Comparison of ENCODE assay signal across 20 cellular contexts in the genomic region with DNA sequence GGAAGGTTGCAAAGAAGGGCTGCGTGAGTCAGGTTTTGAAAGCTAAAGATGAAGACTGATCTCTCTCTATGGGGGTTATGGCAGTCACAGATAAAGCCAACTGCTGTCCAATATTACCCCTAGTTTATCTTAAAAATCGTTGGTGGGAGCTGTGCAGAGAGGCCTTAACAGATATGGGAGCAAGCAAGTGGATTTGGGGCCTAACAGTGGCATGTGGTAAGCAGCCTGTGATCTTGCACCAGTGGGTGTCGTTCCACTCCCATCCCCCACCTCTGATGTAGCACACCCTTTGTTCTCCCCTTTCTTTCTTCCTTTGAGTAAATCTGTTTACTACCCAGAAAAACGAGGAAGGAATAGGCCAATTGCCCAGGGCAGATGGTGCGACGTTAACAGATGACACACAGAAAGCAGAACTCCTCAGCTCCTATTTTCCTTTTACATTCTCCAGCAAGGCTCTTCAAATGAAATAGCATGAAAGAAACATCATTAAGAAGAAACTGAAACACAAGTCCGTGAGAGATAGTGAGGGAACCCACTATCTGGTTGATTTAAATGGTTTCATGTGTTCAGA.
A peak's percentile ranks its signal among the peaks of the same experiment; 100 is the strongest.
DNase-seq lines count a peak whose midpoint lies in the region; ATAC-seq and TF ChIP-seq lines count a peak whose summit lies in the region.
"Had no signal": no experiment of that assay in that cellular context is flagged by ENCODE, and none has a peak within 500 bp of the region (broad histone marks: within the 10 kb centered on the region; RNA-seq: fewer than 3 reads in every experiment).

No MANE protein-coding gene starts in this region.

- H3K9ac ChIP-seq in MM.1S (ENCODE audit: low read length): no peak overlapping the region
- H3K9ac ChIP-seq in OCI-LY3 (ENCODE audit: low read length): no peak overlapping the region

- H2AFZ ChIP-seq in MM.1S (ENCODE audit: low read length) (no peak overlapping the region), OCI-LY3 (ENCODE audit: low read depth, low read length) (peak overlapping the region; percentile 12; the same call in 1 of the 2 replicates), hepatocyte (no peak overlapping the region)

- H3K27ac ChIP-seq in MM.1S (ENCODE audit: low read length) (no peak overlapping the region), OCI-LY3 (ENCODE audit: low read length) (no peak overlapping the region), hepatocyte (peak overlapping the region; percentile 25), upper lobe of right lung (no peak overlapping the region), coronary artery (no peak overlapping the region)
- H3K27ac ChIP-seq: adrenal gland, cardiac muscle cell, dorsolateral prefrontal cortex, gastroesophageal sphincter, prostate gland, SJSA1, spleen, testis had no signal

- ATAC-seq in upper lobe of right lung: peak; percentile 23
- ATAC-seq: gastroesophageal sphincter; naive thymus-derived CD4-positive, alpha-beta T cell had no signal

- no peak for TF ChIP-seq CTCF in MM.1S (IDR thresholded peaks at IDR 0.05; ENCODE audit: low read length)
- TF ChIP-seq CTCF in OCI-LY3 (IDR thresholded peaks at IDR 0.05; ENCODE audit: low read depth, low read length): no peak
- no peak for TF ChIP-seq CTCF in hepatocyte (IDR thresholded peaks at IDR 0.05; ENCODE audit: poor library complexity)
- TF ChIP-seq CTCF in upper lobe of right lung (IDR thresholded peaks at IDR 0.05): no peak
- TF ChIP-seq CTCF in coronary artery (IDR thresholded peaks at IDR 0.05): no peak

- DNase-seq in MM.1S (peak; percentile 12), hepatocyte (ENCODE audit: low spot score) (no peak), upper lobe of right lung (no peak), glomerular visceral epithelial cell (ENCODE audit: extremely low spot score) (no peak), A172 (ENCODE audit: low spot score) (no peak), coronary artery (ENCODE audit: low spot score) (no peak)
- DNase-seq: activated CD4-positive, alpha-beta T cell treated with anti-CD3 and anti-CD28 coated beads for 4 hours; activated effector memory CD4-positive, alpha-beta T cell treated with anti-CD3 and anti-CD28 coated beads, Interleukin-2, amount 50 U/mL, for 16 hours; adrenal gland; DMS 273 treated with DMSO at 0.1 percent for 48 hours; dorsolateral prefrontal cortex; naive thymus-derived CD4-positive, alpha-beta T cell; NCI-H1694; spleen; testis had no signal

- H3K9me3 ChIP-seq in MM.1S (replicated peaks; ENCODE audit: insufficient read depth, low read length) (no peaks in the 10 kb centered on the region), OCI-LY3 (ENCODE audit: insufficient read depth, low read length) (no peaks in the 10 kb centered on the region), hepatocyte (ENCODE audit: low read depth) (no peaks in the 10 kb centered on the region), upper lobe of right lung (no peaks in the 10 kb centered on the region)
- H3K9me3 ChIP-seq: adrenal gland, gastroesophageal sphincter, prostate gland, testis had no signal

- intact Hi-C loops in upper lobe of right lung (cut with DNase I): no loop called here

- H3K9me2 ChIP-seq in MM.1S (replicated peaks; ENCODE audit: insufficient read depth, low read length) (no peaks in the 10 kb centered on the region), hepatocyte (replicated peaks; ENCODE audit: insufficient read depth) (no peaks in the 10 kb centered on the region)

- H3F3A ChIP-seq in MM.1S (ENCODE audit: insufficient read depth, low read length): no peaks in the 10 kb centered on the region

- H3K4me2 ChIP-seq in MM.1S (ENCODE audit: low read depth, low read length) (no peak overlapping the region), OCI-LY3 (ENCODE audit: low read length) (peak overlapping the region; percentile 20), hepatocyte (no peak overlapping the region)

- no peaks in the 10 kb centered on the region for H3K27me3 ChIP-seq in MM.1S (replicated peaks; ENCODE audit: insufficient read depth, low read length)
- H3K27me3 ChIP-seq in OCI-LY3 (ENCODE audit: low read depth, low read length): no peaks in the 10 kb centered on the region
- H3K27me3 ChIP-seq in hepatocyte: no peaks in the 10 kb centered on the region
- H3K27me3 ChIP-seq in upper lobe of right lung: no peaks in the 10 kb centered on the region
- H3K27me3 ChIP-seq: adrenal gland, cardiac muscle cell, dorsolateral prefrontal cortex, gastroesophageal sphincter, SJSA1, spleen, testis had no signal

- H3K79me2 ChIP-seq in MM.1S (ENCODE audit: low read length): no peaks in the 10 kb centered on the region
- H3K79me2 ChIP-seq in OCI-LY3 (ENCODE audit: low read length): no peaks in the 10 kb centered on the region
- H3K79me2 ChIP-seq in hepatocyte: no peaks in the 10 kb centered on the region

- H3K36me3 ChIP-seq in MM.1S (replicated peaks; ENCODE audit: insufficient read depth, low read length): no peaks in the 10 kb centered on the region
- no peaks in the 10 kb centered on the region for H3K36me3 ChIP-seq in OCI-LY3 (replicated peaks; ENCODE audit: low read depth, low read length)
- H3K36me3 ChIP-seq in hepatocyte (replicated peaks; ENCODE audit: insufficient read depth, low read depth): no peaks in the 10 kb centered on the region
- no peaks in the 10 kb centered on the region for H3K36me3 ChIP-seq in upper lobe of right lung
- H3K36me3 ChIP-seq: adrenal gland, cardiac muscle cell, gastroesophageal sphincter, prostate gland, SJSA1, spleen had no signal

- H3K4me1 ChIP-seq in MM.1S (ENCODE audit: low read length) (no peaks in the 10 kb centered on the region), OCI-LY3 (ENCODE audit: low read length) (peaks cover 6% of the 10 kb centered on the region; the same call in 1 of the 2 replicates), hepatocyte (ENCODE audit: insufficient read depth) (peaks cover 14% of the 10 kb centered on the region), upper lobe of right lung (no peaks in the 10 kb centered on the region)
- H3K4me1 ChIP-seq: adrenal gland, prostate gland, SJSA1 had no signal

- H3K4me3 ChIP-seq in MM.1S (ENCODE audit: low read length) (no peak overlapping the region), OCI-LY3 (ENCODE audit: low read length) (no peak overlapping the region), hepatocyte (no peak overlapping the region), upper lobe of right lung (no peak overlapping the region), coronary artery (no peak overlapping the region)
- H3K4me3 ChIP-seq: adrenal gland, cardiac muscle cell, dorsolateral prefrontal cortex, gastroesophageal sphincter, prostate gland, SJSA1, spleen, testis had no signal

- WGBS in hepatocyte (ENCODE audit: low lambda C conversion rate, missing lambda C conversion rate): 52% methylated on average over 7 of the region's 7 CpGs

- no peaks in the 10 kb centered on the region for H4K20me1 ChIP-seq in MM.1S (ENCODE audit: insufficient read depth, low read length)
- H4K20me1 ChIP-seq in OCI-LY3 (ENCODE audit: insufficient read depth, low read length): no peaks in the 10 kb centered on the region
- no peaks in the 10 kb centered on the region for H4K20me1 ChIP-seq in hepatocyte (ENCODE audit: insufficient read depth, poor library complexity, severe bottlenecking)
